In genomic region chr6:141851063-141851462, GRCh38 we compare ENCODE assay signal across 23 cellular contexts.
"Had no signal": no experiment of that assay in that cellular context is flagged by ENCODE, and none has a peak within 500 bp of the region (broad histone marks: within the 10 kb centered on the region; RNA-seq: fewer than 3 reads in every experiment).

No MANE protein-coding gene starts in this region.

- H3K27ac ChIP-seq: esophagus muscularis mucosa, foreskin keratinocyte, gastroesophageal sphincter, heart left ventricle, hepatocyte, neural progenitor cell, parathyroid adenoma, stomach, thyroid gland, vagina had no signal

- ATAC-seq: foreskin keratinocyte; gastroesophageal sphincter; heart left ventricle; left lobe of liver; mucosa of descending colon; naive thymus-derived CD4-positive, alpha-beta T cell; sciatic nerve; stimulated activated effector memory CD8-positive, alpha-beta T cell treated with anti-CD3 and anti-CD28 coated beads, Interleukin-12 subunit alpha, Interleukin-12 subunit beta, amount 100 ng/mL, for 72 hours had no signal

- DNase-seq: dermis blood vessel endothelial cell; effector memory CD4-positive, alpha-beta T cell; foreskin keratinocyte; heart left ventricle; kidney; mesenchymal stem cell; mucosa of descending colon; naive thymus-derived CD4-positive, alpha-beta T cell; stimulated activated CD4-positive, alpha-beta T cell treated with anti-CD3 and anti-CD28 coated beads, Interleukin-2, amount 100 ng/mL, for 24 hours; stimulated activated CD4-positive, alpha-beta T cell treated with anti-CD3 and anti-CD28 coated beads, Interleukin-4, amount 100 ng/mL, for 24 hours; stimulated activated naive CD4-positive, alpha-beta T cell treated with Interleukin-2 at 50 U/mL for 16 hours; stomach; thyroid gland; trophoblast cell had no signal

- H3K36me3 ChIP-seq: esophagus muscularis mucosa, gastroesophageal sphincter, heart left ventricle, neural progenitor cell, stomach, thyroid gland, vagina had no signal

- H3K9ac ChIP-seq: neural progenitor cell, parathyroid adenoma had no signal

- H2AFZ ChIP-seq: hepatocyte, neural progenitor cell, parathyroid adenoma had no signal

- H3K4me2 ChIP-seq: hepatocyte, neural progenitor cell had no signal

- H3K27me3 ChIP-seq: esophagus muscularis mucosa, gastroesophageal sphincter, heart left ventricle, hepatocyte, neural progenitor cell, stomach, thyroid gland, vagina had no signal

- H3K4me1 ChIP-seq: esophagus muscularis mucosa, foreskin keratinocyte, gastroesophageal sphincter, heart left ventricle, neural progenitor cell, parathyroid adenoma, stomach, thyroid gland, vagina had no signal

- H3K9me3 ChIP-seq: esophagus muscularis mucosa, gastroesophageal sphincter, stomach, thyroid gland, vagina had no signal

- H3K4me3 ChIP-seq: esophagus muscularis mucosa, gastroesophageal sphincter, heart left ventricle, hepatocyte, mucosa of descending colon, neural progenitor cell, stomach, thyroid gland, vagina had no signal
